1 cellular context compared by ENCODE assay signal in the genomic region with DNA sequence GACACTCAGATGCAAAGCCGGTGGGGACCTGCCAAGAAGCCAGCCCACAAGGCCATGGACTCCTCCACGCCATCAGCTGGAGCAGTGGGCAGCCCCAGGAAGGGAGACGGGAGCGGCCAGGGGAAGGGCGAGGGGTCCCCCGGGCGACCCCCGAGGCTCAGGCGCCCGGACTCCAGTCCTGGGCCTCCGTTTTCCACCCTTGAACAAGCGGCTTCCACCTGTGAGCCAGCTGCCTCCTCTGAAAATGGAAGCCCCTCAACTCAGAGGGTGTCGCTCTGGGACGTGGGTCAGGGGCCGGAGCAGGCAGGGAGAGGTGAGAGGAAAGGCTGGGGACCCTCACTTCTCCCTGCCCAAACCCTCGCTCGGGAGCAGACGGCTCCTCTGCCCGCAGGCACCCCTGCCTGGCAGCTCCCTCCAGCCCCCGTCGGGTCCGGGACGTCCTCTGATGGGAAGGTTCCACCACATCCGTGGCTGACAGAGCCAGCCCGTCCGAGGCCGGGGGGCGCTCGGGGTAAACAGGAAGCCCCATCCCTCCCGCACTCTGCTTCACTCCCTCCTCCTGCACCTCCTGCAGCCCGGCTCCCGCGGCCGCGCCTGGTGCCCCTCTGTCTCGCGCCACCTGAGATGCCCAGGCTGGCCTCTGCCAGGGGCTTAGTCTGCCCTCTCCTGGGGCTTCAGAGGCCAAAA.
TF ChIP-seq lines count a peak whose summit lies in the region.

No MANE protein-coding gene starts in this region.

TF ChIP-seq in H1, 55 proteins besides CTCF, POLR2A, EP300 and RAD21:
- no peak for TF ChIP-seq RXRA (IDR thresholded peaks at IDR 0.05; ENCODE audit: insufficient read depth, low read depth, low read length)
- no peak for TF ChIP-seq SAP30 (IDR thresholded peaks at IDR 0.05; ENCODE audit: insufficient read depth, insufficient replicate concordance, low read length)
- TF ChIP-seq, protein P1, sequence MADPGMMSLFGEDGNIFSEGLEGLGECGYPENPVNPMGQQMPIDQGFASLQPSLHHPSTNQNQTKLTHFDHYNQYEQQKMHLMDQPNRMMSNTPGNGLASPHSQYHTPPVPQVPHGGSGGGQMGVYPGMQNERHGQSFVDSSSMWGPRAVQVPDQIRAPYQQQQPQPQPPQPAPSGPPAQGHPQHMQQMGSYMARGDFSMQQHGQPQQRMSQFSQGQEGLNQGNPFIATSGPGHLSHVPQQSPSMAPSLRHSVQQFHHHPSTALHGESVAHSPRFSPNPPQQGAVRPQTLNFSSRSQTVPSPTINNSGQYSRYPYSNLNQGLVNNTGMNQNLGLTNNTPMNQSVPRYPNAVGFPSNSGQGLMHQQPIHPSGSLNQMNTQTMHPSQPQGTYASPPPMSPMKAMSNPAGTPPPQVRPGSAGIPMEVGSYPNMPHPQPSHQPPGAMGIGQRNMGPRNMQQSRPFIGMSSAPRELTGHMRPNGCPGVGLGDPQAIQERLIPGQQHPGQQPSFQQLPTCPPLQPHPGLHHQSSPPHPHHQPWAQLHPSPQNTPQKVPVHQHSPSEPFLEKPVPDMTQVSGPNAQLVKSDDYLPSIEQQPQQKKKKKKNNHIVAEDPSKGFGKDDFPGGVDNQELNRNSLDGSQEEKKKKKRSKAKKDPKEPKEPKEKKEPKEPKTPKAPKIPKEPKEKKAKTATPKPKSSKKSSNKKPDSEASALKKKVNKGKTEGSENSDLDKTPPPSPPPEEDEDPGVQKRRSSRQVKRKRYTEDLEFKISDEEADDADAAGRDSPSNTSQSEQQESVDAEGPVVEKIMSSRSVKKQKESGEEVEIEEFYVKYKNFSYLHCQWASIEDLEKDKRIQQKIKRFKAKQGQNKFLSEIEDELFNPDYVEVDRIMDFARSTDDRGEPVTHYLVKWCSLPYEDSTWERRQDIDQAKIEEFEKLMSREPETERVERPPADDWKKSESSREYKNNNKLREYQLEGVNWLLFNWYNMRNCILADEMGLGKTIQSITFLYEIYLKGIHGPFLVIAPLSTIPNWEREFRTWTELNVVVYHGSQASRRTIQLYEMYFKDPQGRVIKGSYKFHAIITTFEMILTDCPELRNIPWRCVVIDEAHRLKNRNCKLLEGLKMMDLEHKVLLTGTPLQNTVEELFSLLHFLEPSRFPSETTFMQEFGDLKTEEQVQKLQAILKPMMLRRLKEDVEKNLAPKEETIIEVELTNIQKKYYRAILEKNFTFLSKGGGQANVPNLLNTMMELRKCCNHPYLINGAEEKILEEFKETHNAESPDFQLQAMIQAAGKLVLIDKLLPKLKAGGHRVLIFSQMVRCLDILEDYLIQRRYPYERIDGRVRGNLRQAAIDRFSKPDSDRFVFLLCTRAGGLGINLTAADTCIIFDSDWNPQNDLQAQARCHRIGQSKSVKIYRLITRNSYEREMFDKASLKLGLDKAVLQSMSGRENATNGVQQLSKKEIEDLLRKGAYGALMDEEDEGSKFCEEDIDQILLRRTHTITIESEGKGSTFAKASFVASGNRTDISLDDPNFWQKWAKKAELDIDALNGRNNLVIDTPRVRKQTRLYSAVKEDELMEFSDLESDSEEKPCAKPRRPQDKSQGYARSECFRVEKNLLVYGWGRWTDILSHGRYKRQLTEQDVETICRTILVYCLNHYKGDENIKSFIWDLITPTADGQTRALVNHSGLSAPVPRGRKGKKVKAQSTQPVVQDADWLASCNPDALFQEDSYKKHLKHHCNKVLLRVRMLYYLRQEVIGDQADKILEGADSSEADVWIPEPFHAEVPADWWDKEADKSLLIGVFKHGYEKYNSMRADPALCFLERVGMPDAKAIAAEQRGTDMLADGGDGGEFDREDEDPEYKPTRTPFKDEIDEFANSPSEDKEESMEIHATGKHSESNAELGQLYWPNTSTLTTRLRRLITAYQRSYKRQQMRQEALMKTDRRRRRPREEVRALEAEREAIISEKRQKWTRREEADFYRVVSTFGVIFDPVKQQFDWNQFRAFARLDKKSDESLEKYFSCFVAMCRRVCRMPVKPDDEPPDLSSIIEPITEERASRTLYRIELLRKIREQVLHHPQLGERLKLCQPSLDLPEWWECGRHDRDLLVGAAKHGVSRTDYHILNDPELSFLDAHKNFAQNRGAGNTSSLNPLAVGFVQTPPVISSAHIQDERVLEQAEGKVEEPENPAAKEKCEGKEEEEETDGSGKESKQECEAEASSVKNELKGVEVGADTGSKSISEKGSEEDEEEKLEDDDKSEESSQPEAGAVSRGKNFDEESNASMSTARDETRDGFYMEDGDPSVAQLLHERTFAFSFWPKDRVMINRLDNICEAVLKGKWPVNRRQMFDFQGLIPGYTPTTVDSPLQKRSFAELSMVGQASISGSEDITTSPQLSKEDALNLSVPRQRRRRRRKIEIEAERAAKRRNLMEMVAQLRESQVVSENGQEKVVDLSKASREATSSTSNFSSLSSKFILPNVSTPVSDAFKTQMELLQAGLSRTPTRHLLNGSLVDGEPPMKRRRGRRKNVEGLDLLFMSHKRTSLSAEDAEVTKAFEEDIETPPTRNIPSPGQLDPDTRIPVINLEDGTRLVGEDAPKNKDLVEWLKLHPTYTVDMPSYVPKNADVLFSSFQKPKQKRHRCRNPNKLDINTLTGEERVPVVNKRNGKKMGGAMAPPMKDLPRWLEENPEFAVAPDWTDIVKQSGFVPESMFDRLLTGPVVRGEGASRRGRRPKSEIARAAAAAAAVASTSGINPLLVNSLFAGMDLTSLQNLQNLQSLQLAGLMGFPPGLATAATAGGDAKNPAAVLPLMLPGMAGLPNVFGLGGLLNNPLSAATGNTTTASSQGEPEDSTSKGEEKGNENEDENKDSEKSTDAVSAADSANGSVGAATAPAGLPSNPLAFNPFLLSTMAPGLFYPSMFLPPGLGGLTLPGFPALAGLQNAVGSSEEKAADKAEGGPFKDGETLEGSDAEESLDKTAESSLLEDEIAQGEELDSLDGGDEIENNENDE (IDR thresholded peaks at IDR 0.05; ENCODE audit: insufficient replicate concordance, low read length), result no peak
- no peak for TF ChIP-seq BRCA1 (IDR thresholded peaks at IDR 0.05; ENCODE audit: low read depth, low read length)
- TF ChIP-seq, protein P2, sequence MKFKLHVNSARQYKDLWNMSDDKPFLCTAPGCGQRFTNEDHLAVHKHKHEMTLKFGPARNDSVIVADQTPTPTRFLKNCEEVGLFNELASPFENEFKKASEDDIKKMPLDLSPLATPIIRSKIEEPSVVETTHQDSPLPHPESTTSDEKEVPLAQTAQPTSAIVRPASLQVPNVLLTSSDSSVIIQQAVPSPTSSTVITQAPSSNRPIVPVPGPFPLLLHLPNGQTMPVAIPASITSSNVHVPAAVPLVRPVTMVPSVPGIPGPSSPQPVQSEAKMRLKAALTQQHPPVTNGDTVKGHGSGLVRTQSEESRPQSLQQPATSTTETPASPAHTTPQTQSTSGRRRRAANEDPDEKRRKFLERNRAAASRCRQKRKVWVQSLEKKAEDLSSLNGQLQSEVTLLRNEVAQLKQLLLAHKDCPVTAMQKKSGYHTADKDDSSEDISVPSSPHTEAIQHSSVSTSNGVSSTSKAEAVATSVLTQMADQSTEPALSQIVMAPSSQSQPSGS (IDR thresholded peaks at IDR 0.05; ENCODE audit: low read length), result no peak
- no peak for TF ChIP-seq SIRT6 (IDR thresholded peaks at IDR 0.05; ENCODE audit: low read length)
- TF ChIP-seq SUZ12 (IDR thresholded peaks at IDR 0.05; ENCODE audit: low read length), result no peak
- no peak for TF ChIP-seq HDAC6 (IDR thresholded peaks at IDR 0.05; ENCODE audit: low read depth, low read length)
- no peak for TF ChIP-seq POLR2AphosphoS5 (IDR thresholded peaks at IDR 0.05; ENCODE audit: low read depth, low read length)
- no peak for TF ChIP-seq BACH1 (IDR thresholded peaks at IDR 0.05; ENCODE audit: low read length)
- TF ChIP-seq CBX5 (IDR thresholded peaks at IDR 0.05; ENCODE audit: low read depth, low read length), result no peak
- TF ChIP-seq EZH2 (IDR thresholded peaks at IDR 0.05; ENCODE audit: low read depth, low read length, severe bottlenecking), result no peak
- TF ChIP-seq EGR1 (IDR thresholded peaks at IDR 0.05; ENCODE audit: borderline replicate concordance, low read depth, low read length), result no peak
- no peak for TF ChIP-seq CBX8 (IDR thresholded peaks at IDR 0.05; ENCODE audit: borderline replicate concordance, low read depth, low read length)
- TF ChIP-seq, protein P3, sequence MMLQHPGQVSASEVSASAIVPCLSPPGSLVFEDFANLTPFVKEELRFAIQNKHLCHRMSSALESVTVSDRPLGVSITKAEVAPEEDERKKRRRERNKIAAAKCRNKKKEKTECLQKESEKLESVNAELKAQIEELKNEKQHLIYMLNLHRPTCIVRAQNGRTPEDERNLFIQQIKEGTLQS (IDR thresholded peaks at IDR 0.05; ENCODE audit: insufficient read depth, low read depth, low read length), result no peak
- TF ChIP-seq HDAC2 (IDR thresholded peaks at IDR 0.05; ENCODE audit: borderline replicate concordance in 1 of 2, low read depth in 2 of 2, low read length in 2 of 2), result no peak
- no peak for TF ChIP-seq KDM4A (IDR thresholded peaks at IDR 0.05; ENCODE audit: low read depth, low read length, severe bottlenecking)
TF ChIP-seq in H1: peak in this region for 0.
